Comparison of ENCODE assay signal across 8 cellular contexts in the genomic region with DNA sequence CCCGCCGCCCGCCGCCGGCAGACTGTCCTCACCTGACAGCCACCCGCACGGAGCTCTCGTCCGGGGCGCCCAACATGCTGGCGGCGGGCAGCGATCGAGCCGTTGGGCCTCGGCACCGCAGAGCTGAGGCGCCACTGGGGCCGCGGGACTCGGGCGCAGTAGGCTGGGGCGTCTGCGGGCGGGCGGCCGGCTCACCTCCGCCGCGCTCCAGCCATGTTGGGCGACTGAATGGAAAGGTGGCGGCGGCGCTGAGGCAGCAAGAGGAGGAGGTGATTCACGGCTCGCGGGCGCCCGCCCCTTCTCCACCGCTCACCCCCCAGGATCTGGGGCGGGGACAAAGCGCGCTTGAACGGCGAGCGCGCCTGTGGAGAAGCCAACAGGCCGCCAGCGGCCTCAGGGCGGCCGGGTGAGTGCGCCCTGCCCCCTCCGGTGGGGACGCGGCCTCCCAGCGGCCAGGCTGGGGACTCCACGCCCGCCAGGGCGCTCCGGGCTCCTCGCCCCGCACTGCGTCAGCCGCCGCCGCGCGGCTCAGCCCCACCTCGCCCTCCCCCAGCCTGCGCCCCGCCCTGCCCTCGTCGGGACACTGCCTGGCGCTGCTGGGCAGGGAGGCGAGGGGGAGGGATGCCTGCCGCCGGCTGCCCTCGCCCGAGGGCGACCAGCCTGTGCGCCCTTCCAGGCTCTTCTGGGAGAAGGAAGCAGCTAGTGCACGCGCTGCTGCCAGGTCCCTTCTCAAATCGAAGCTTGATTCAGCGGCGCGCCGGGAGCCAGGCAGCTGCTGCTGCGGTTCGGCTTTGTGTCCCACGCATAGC.
A peak's percentile ranks its signal among the peaks of the same experiment; 100 is the strongest.
DNase-seq lines count a peak whose midpoint lies in the region; ATAC-seq and TF ChIP-seq lines count a peak whose summit lies in the region.

A gene with protein sequence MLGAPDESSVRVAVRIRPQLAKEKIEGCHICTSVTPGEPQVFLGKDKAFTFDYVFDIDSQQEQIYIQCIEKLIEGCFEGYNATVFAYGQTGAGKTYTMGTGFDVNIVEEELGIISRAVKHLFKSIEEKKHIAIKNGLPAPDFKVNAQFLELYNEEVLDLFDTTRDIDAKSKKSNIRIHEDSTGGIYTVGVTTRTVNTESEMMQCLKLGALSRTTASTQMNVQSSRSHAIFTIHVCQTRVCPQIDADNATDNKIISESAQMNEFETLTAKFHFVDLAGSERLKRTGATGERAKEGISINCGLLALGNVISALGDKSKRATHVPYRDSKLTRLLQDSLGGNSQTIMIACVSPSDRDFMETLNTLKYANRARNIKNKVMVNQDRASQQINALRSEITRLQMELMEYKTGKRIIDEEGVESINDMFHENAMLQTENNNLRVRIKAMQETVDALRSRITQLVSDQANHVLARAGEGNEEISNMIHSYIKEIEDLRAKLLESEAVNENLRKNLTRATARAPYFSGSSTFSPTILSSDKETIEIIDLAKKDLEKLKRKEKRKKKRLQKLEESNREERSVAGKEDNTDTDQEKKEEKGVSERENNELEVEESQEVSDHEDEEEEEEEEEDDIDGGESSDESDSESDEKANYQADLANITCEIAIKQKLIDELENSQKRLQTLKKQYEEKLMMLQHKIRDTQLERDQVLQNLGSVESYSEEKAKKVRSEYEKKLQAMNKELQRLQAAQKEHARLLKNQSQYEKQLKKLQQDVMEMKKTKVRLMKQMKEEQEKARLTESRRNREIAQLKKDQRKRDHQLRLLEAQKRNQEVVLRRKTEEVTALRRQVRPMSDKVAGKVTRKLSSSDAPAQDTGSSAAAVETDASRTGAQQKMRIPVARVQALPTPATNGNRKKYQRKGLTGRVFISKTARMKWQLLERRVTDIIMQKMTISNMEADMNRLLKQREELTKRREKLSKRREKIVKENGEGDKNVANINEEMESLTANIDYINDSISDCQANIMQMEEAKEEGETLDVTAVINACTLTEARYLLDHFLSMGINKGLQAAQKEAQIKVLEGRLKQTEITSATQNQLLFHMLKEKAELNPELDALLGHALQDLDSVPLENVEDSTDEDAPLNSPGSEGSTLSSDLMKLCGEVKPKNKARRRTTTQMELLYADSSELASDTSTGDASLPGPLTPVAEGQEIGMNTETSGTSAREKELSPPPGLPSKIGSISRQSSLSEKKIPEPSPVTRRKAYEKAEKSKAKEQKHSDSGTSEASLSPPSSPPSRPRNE (N-terminal part only) (minus strand): TSS at position 226 of the 809 bp plus-strand sequence. CDS start 150 bp downstream, at position 76.

- H3K36me3 Mint-ChIP-seq in nephron progenitor cell (ENCODE audit: low read depth) = no peaks in the 10 kb centered on the region

- H3K9me3 Mint-ChIP-seq in nephron progenitor cell = no peaks in the 10 kb centered on the region
- no peaks in the 10 kb centered on the region for H3K9me3 Mint-ChIP-seq in stimulated activated naive CD8-positive, alpha-beta T cell treated with anti-CD3 and anti-CD28 coated beads, Interleukin-15, amount 100 ng/mL, for 72 hours

- in situ Hi-C loops in KBM-7 (cut with MboI; ENCODE audit: low pct_unique_long_range_greater_than_20kb, low sequenced_read_pairs) = no loop called here

- H3K27ac Mint-ChIP-seq in nephron progenitor cell = peak within 1 kb of the TSS; percentile 45
- peak within 1 kb of the TSS; percentile 97 to 98 for H3K27ac Mint-ChIP-seq in stimulated activated naive CD8-positive, alpha-beta T cell treated with anti-CD3 and anti-CD28 coated beads, Interleukin-15, amount 100 ng/mL, for 72 hours

- peaks cover 3% of the 10 kb centered on the region for H3K27me3 Mint-ChIP-seq in nephron progenitor cell (ENCODE audit: low read depth, poor library complexity)
- H3K27me3 Mint-ChIP-seq in stimulated activated naive CD8-positive, alpha-beta T cell treated with anti-CD3 and anti-CD28 coated beads, Interleukin-15, amount 100 ng/mL, for 72 hours = peaks cover 8% of the 10 kb centered on the region

- peak; percentile 51 for TF ChIP-seq CTCF in nephron progenitor cell (IDR thresholded peaks at IDR 0.05)

- H3K4me1 Mint-ChIP-seq in nephron progenitor cell = peaks cover 26% of the 10 kb centered on the region
- peaks cover 21% of the 10 kb centered on the region for H3K4me1 Mint-ChIP-seq in stimulated activated naive CD8-positive, alpha-beta T cell treated with anti-CD3 and anti-CD28 coated beads, Interleukin-15, amount 100 ng/mL, for 72 hours

- peak; percentile 69 for DNase-seq in DMS79 treated with DMSO at 0.1 percent for 48 hours (lab: John Stamatoyannopoulos, UW)
- DNase-seq in KBM-7 = peak; percentile 96
- DNase-seq in RKO (ENCODE audit: low spot score) = peak; percentile 94
- DNase-seq in activated effector memory CD4-positive, alpha-beta T cell treated with Interleukin-2 at 50 U/mL for 16 hours = peak; percentile 89
- peak; percentile 81 for DNase-seq in fibroblast of the conjunctiva (ENCODE audit: low read depth)
- peak; percentile 89 for DNase-seq in nephron progenitor cell
- peak; percentile 94 for DNase-seq in stimulated activated naive CD8-positive, alpha-beta T cell treated with anti-CD3 and anti-CD28 coated beads, Interleukin-15, amount 100 ng/mL, for 72 hours

- ATAC-seq in GM21723 (IDR thresholded peaks at IDR 0.05; ENCODE audit: unreplicated experiment) = peak; percentile 91
- ATAC-seq in stimulated activated naive CD8-positive, alpha-beta T cell treated with anti-CD3 and anti-CD28 coated beads, Interleukin-15, amount 100 ng/mL, for 72 hours = peak; percentile 96

- H3K4me3 Mint-ChIP-seq in nephron progenitor cell = peak within 1 kb of the TSS; percentile 92
- peak within 1 kb of the TSS; percentile 90 to 94 for H3K4me3 Mint-ChIP-seq in stimulated activated naive CD8-positive, alpha-beta T cell treated with anti-CD3 and anti-CD28 coated beads, Interleukin-15, amount 100 ng/mL, for 72 hours

Comparison
In these comparisons a context has a peak if more than half of its experiments do, and no peak if none do; other contexts are left out.
1. Peak in every context shown above with its lines: DNase-seq and ATAC-seq.